Comparison of ENCODE assay signal across 21 cellular contexts in the genomic region with DNA sequence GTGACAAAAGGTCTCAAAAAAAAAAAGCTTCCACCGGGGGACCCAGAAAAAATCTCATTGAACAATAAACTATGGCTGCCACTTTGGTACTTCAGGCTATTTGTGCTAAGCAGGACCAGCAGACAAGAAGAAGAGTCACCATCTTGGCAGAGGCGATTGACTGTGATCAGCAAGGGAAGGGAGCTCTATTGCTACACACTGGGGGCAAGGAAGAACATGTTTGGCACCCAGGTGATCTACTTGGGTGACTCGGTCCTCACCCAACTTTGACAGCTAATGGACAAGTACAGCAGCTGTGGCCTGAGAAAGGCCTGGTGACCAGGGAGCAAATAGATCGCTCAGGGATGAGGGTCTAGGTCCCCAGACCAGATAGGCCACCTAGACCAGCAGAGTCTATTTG.
"Had no signal": no experiment of that assay in that cellular context is flagged by ENCODE, and none has a peak within 500 bp of the region (broad histone marks: within the 10 kb centered on the region; RNA-seq: fewer than 3 reads in every experiment).

No MANE protein-coding gene starts in this region.

- H3K36me3 Mint-ChIP-seq: mesothelial cell of epicardium, naive B cell had no signal

- H3K4me3 ChIP-seq: colonic mucosa, esophagus muscularis mucosa, gastrocnemius medialis, heart right ventricle, left lung, lower lobe of right lung, mucosa of descending colon had no signal

- H3K27ac Mint-ChIP-seq: dendritic cell treated with granulocyte-macrophage colony-stimulating factor and Interleukin-4, amounts not matched to agents 40 ng/mL and 50 ng/mL, for 4 days; effector memory CD8-positive, alpha-beta T cell; endodermal cell; mesothelial cell of epicardium; naive B cell had no signal

- ATAC-seq: effector memory CD8-positive, alpha-beta T cell; gastrocnemius medialis; heart right ventricle; left cardiac atrium; left lung; left ventricle myocardium superior; lower lobe of right lung; mucosa of descending colon had no signal

- H3K4me3 Mint-ChIP-seq: dendritic cell treated with granulocyte-macrophage colony-stimulating factor and Interleukin-4, amounts not matched to agents 40 ng/mL and 50 ng/mL, for 4 days; effector memory CD8-positive, alpha-beta T cell; endodermal cell; mesothelial cell of epicardium; naive B cell had no signal

- H3K9me3 Mint-ChIP-seq: dendritic cell treated with granulocyte-macrophage colony-stimulating factor and Interleukin-4, amounts not matched to agents 40 ng/mL and 50 ng/mL, for 4 days; effector memory CD8-positive, alpha-beta T cell; endodermal cell; mesothelial cell of epicardium had no signal

- H3K4me1 Mint-ChIP-seq: endodermal cell, naive B cell had no signal

- DNase-seq: colonic mucosa; cortex of kidney; effector CD8-positive, alpha-beta T cell; effector memory CD8-positive, alpha-beta T cell; endodermal cell; foreskin melanocyte; gastrocnemius medialis; glutamatergic neuron; head of caudate nucleus; heart right ventricle; hippocampal formation; left cardiac atrium; left lung; left ventricle myocardium superior; lower lobe of right lung; mesenchymal stem cell; mucosa of descending colon; naive B cell had no signal
